20 cellular contexts compared by ENCODE assay signal in genomic region chrX:125532411-125533089, GRCh38.
A peak's percentile ranks its signal among the peaks of the same experiment; 100 is the strongest.
DNase-seq lines count a peak whose midpoint lies in the region; ATAC-seq, FAIRE-seq and TF ChIP-seq lines count a peak whose summit lies in the region.
"Had no signal": no experiment of that assay in that cellular context is flagged by ENCODE, and none has a peak within 500 bp of the region (broad histone marks: within the 10 kb centered on the region; RNA-seq: fewer than 3 reads in every experiment).

No MANE protein-coding gene starts in this region.

- FAIRE-seq in bronchial epithelial cell (lab: Jason Lieb, UNC): peak; percentile 28
- FAIRE-seq: A204.1, HepG2 had no signal

- no peak overlapping the region for H3K27ac ChIP-seq in upper lobe of right lung

- no peaks in the 10 kb centered on the region for H3K36me3 ChIP-seq in bronchial epithelial cell (ENCODE audit: control insufficient read depth, insufficient read depth, low read length)
- H3K36me3 ChIP-seq in upper lobe of right lung: no peaks in the 10 kb centered on the region
- H3K36me3 ChIP-seq: BE2C had no signal

- ATAC-seq in upper lobe of right lung: peak; percentile 92
- ATAC-seq: HepG2 had no signal

- H3K9me3 ChIP-seq in upper lobe of right lung: no peaks in the 10 kb centered on the region
- H3K9me3 ChIP-seq: BE2C had no signal

- H3K4me1 ChIP-seq in upper lobe of right lung: no peaks in the 10 kb centered on the region
- H3K4me1 ChIP-seq: BE2C had no signal

- H3K27me3 ChIP-seq in bronchial epithelial cell (ENCODE audit: control insufficient read depth, insufficient read depth, low read length): no peaks in the 10 kb centered on the region
- no peaks in the 10 kb centered on the region for H3K27me3 ChIP-seq in upper lobe of right lung
- H3K27me3 ChIP-seq: BE2C had no signal

- intact Hi-C loops in upper lobe of right lung (cut with DNase I): no loop called here

- DNase-seq in NCI-H2029 treated with DMSO at 0.1 percent for 48 hours (lab: John Stamatoyannopoulos, UW) (peak; percentile 9), NCI-H510A treated with DMSO at 0.1 percent for 48 hours (lab: John Stamatoyannopoulos, UW) (peak; percentile 17), bronchial epithelial cell (ENCODE audit: low read depth) (no peak), upper lobe of right lung (no peak), H4 (ENCODE audit: low spot score) (no peak), NCI-H748 treated with DMSO at 0.1 percent for 48 hours (lab: John Stamatoyannopoulos, UW) (no peak), medulla oblongata (ENCODE audit: extremely low spot score) (no peak)
- DNase-seq: ACHN; BE2C; C1 segment of cervical spinal cord; CD4-positive, CD25-positive, alpha-beta regulatory T cell; CD8-positive, alpha-beta memory T cell; COR-L47; DMS 273 treated with DMSO at 0.1 percent for 48 hours; DMS79; GF-D8; GOT3; H9 had no signal

- H3K4me3 ChIP-seq in bronchial epithelial cell (ENCODE audit: low read depth, low read length) (no peak overlapping the region), upper lobe of right lung (no peak overlapping the region)

- TF ChIP-seq CTCF in bronchial epithelial cell (IDR thresholded peaks at IDR 0.05; ENCODE audit: insufficient read depth, low read length, severe bottlenecking) (no peak), upper lobe of right lung (IDR thresholded peaks at IDR 0.05) (no peak)

Comparison
In these comparisons a context has a peak if more than half of its experiments do, and no peak if none do; other contexts are left out.
1. DNase-seq: peak in NCI-H2029 treated with DMSO at 0.1 percent for 48 hours (single experiment) and NCI-H510A treated with DMSO at 0.1 percent for 48 hours (single experiment); none in bronchial epithelial cell (single experiment), upper lobe of right lung (single experiment), H4 (single experiment), NCI-H748 treated with DMSO at 0.1 percent for 48 hours (single experiment) and medulla oblongata (single experiment).